ENCODE assay signal across 12 cellular contexts in the genomic region with DNA sequence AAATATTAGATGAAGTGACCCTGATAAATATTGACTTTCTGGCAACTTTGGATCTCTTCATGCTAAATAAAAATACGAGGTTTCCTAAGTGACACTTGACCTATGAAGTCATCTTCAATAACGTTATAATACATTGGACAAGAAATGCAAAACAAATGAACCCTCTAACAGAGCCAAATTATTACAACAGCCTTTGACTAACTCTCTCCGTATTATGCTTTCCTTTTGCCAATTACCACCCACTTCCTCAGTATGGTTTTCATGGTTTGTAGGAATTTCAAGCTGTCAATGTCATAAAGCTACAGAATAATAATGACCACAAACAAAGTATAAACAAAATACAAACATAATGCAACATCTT.
DNase-seq lines count a peak whose midpoint lies in the region; ATAC-seq and TF ChIP-seq lines count a peak whose summit lies in the region.
"Had no signal": no experiment of that assay in that cellular context is flagged by ENCODE, and none has a peak within 500 bp of the region (broad histone marks: within the 10 kb centered on the region; RNA-seq: fewer than 3 reads in every experiment).

No MANE protein-coding gene starts in this region.

- ATAC-seq in HG02870 (IDR thresholded peaks at IDR 0.05; ENCODE audit: unreplicated experiment): peak; percentile 24
- no peak for ATAC-seq in GM21526 (IDR thresholded peaks at IDR 0.05; ENCODE audit: low FRiP score, unreplicated experiment)

- DNase-seq in AG09319 (ENCODE audit: extremely low read depth, low read depth): peak; percentile 77
- DNase-seq in astrocyte of the spinal cord (ENCODE audit: low read depth, low spot score): peak; percentile 72
- peak; percentile 88 for DNase-seq in iris pigment epithelial cell (ENCODE audit: low read depth)
- no peak for DNase-seq in activated effector memory CD4-positive, alpha-beta T cell treated with anti-CD3 and anti-CD28 coated beads, Interleukin-2, amount 50 U/mL, for 16 hours
- DNase-seq in stimulated activated CD4-positive, alpha-beta T cell treated with anti-CD3 and anti-CD28 coated beads, Interleukin-4, amount 100 ng/mL, for 24 hours: no peak
- no peak for DNase-seq in T-helper 2 cell
- DNase-seq: CD4-positive, CD25-positive, alpha-beta regulatory T cell; NCI-H446; posterior cingulate gyrus; T-helper 1 cell had no signal

- in situ Hi-C loops in astrocyte of the spinal cord (cut with HindIII; ENCODE audit: low sequenced_read_pairs): no loop called here

- TF ChIP-seq CTCF in AG09319 (IDR thresholded peaks at IDR 0.05; ENCODE audit: low read depth, low read length) (no peak), astrocyte of the spinal cord (IDR thresholded peaks at IDR 0.05; ENCODE audit: low read depth, low read length) (no peak)

- no peak overlapping the region for H3K4me3 ChIP-seq in astrocyte of the spinal cord (ENCODE audit: low read depth, low read length)

Comparison
In these comparisons a context has a peak if more than half of its experiments do, and no peak if none do; other contexts are left out.
1. DNase-seq: peak in AG09319 (single experiment), astrocyte of the spinal cord (single experiment) and iris pigment epithelial cell (single experiment); none in activated effector memory CD4-positive, alpha-beta T cell treated with anti-CD3 and anti-CD28 coated beads, Interleukin-2, amount 50 U/mL, for 16 hours (single experiment), stimulated activated CD4-positive, alpha-beta T cell treated with anti-CD3 and anti-CD28 coated beads, Interleukin-4, amount 100 ng/mL, for 24 hours (single experiment) and T-helper 2 cell (0 of 5).